ENCODE assay signal across 15 cellular contexts in the genomic region with DNA sequence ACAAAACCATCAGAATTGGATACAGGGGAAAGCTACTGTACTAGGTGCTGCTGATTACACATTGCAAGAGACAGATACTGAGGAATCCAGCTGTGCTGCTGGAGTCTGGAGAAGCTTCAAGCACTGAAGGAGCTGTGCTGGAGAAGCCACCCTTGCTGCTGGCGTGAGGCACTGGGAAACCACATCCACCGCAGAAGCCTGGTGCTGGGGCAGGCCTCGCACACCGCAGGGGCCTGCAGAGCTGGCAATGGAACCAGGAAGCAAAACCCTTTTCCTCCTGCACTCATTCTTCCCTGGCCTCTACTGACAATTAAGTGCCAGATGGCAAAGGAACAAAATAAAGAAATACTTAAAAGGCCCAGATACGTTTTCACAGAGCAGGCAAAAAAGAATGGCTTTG.
A peak's percentile ranks its signal among the peaks of the same experiment; 100 is the strongest.
DNase-seq lines count a peak whose midpoint lies in the region; ATAC-seq, FAIRE-seq and TF ChIP-seq lines count a peak whose summit lies in the region.
"Had no signal": no experiment of that assay in that cellular context is flagged by ENCODE, and none has a peak within 500 bp of the region (broad histone marks: within the 10 kb centered on the region; RNA-seq: fewer than 3 reads in every experiment).

No MANE protein-coding gene starts in this region.

- no peaks in the 10 kb centered on the region for H3K9me1 ChIP-seq in endothelial cell of umbilical vein (replicated peaks; ENCODE audit: control insufficient read depth, extremely low read depth, insufficient read depth, low read length)

- H3K9me3 ChIP-seq in endothelial cell of umbilical vein (replicated peaks; ENCODE audit: control insufficient read depth, insufficient read depth, low read length) (no peaks in the 10 kb centered on the region), suprapubic skin (no peaks in the 10 kb centered on the region)

- no peaks in the 10 kb centered on the region for H3K36me3 ChIP-seq in endothelial cell of umbilical vein (ENCODE audit: control insufficient read depth in 2 of 2, extremely low read depth in 1 of 2, insufficient read depth in 2 of 2, low read length in 2 of 2)
- H3K36me3 ChIP-seq in suprapubic skin: no peaks in the 10 kb centered on the region

- H4K20me1 ChIP-seq in endothelial cell of umbilical vein (replicated peaks; ENCODE audit: control insufficient read depth, extremely low read depth, insufficient read depth, low read length): no peaks in the 10 kb centered on the region

- H3K27me3 ChIP-seq in endothelial cell of umbilical vein (ENCODE audit: control insufficient read depth in 2 of 2, insufficient read depth in 2 of 2, low read length in 2 of 2) (no peaks in the 10 kb centered on the region), suprapubic skin (no peaks in the 10 kb centered on the region)

- H3K4me3 Mint-ChIP-seq in HFFc6: no peak overlapping the region
- H3K4me3 Mint-ChIP-seq: activated T-helper 1 cell treated with anti-CD3 and anti-CD28 coated beads, Interleukin-12 subunit alpha, Interleukin-12 subunit beta, Interleukin-2, Interleukin-4 antibody, amounts not matched to agents 30 ng/mL and 10 ng/mL and 1 ng/mL, durations not matched to agents 14 hours and 24 hours and 36 hours had no signal

- H3K9me3 Mint-ChIP-seq in HFFc6: no peaks in the 10 kb centered on the region
- H3K9me3 Mint-ChIP-seq: activated T-helper 1 cell treated with anti-CD3 and anti-CD28 coated beads, Interleukin-12 subunit alpha, Interleukin-12 subunit beta, Interleukin-2, Interleukin-4 antibody, amounts not matched to agents 30 ng/mL and 10 ng/mL and 1 ng/mL, durations not matched to agents 14 hours and 24 hours and 36 hours had no signal

- TF ChIP-seq EP300 in suprapubic skin (IDR thresholded peaks at IDR 0.05): no peak

- POLR2A ChIA-PET in endothelial cell of umbilical vein (lab: Charles Lee): no interaction called here

- H3K79me2 ChIP-seq in endothelial cell of umbilical vein (ENCODE audit: control insufficient read depth, insufficient read depth, low read length): no peaks in the 10 kb centered on the region

- WGBS in suprapubic skin: 31% methylated on average over 5 of the region's 5 CpGs

- no peak overlapping the region for H3K9ac ChIP-seq in endothelial cell of umbilical vein (replicated peaks; ENCODE audit: extremely low read depth, insufficient read depth, low read length)

- H3K4me1 ChIP-seq in endothelial cell of umbilical vein (ENCODE audit: control insufficient read depth, extremely low read depth, insufficient read depth, low read length) (peaks cover 14% of the 10 kb centered on the region), suprapubic skin (no peaks in the 10 kb centered on the region)

- peak; percentile 30 for DNase-seq in GM12864 (ENCODE audit: low read depth)
- peak; percentile 76 for DNase-seq in NCI-H69 (lab: John Stamatoyannopoulos, UW)
- no peak for DNase-seq in endothelial cell of umbilical vein (ENCODE audit: low read depth, low spot score)
- no peak for DNase-seq in COLO829 (ENCODE audit: low spot score)
- DNase-seq in HFFc6: no peak
- no peak for DNase-seq in suprapubic skin (ENCODE audit: low spot score in 2 of 2)
- DNase-seq: activated CD4-positive, CD25-positive, alpha-beta regulatory T cell treated with anti-CD3 and anti-CD28 coated beads, Interleukin-2, amount 50 U/mL, for 72 hours; NCI-H526; retina; substantia nigra had no signal

- H3K4me1 Mint-ChIP-seq in HFFc6 (ENCODE audit: low read depth): peaks cover 13% of the 10 kb centered on the region; the same call in 1 of the 2 replicates

- no peak overlapping the region for H2AFZ ChIP-seq in endothelial cell of umbilical vein (ENCODE audit: low read depth, low read length)

- TF ChIP-seq CTCF in GM12864 (IDR thresholded peaks at IDR 0.05; ENCODE audit: low read depth, low read length, missing control alignments): no peak
- no peak for TF ChIP-seq CTCF in endothelial cell of umbilical vein (IDR thresholded peaks at IDR 0.05; ENCODE audit: extremely low read depth in 1 of 2, insufficient read depth in 1 of 2, low read depth in 1 of 2, low read length in 2 of 2)
- no peak for TF ChIP-seq CTCF in HFFc6 (IDR thresholded peaks at IDR 0.05)
- no peak for TF ChIP-seq CTCF in suprapubic skin (IDR thresholded peaks at IDR 0.05)

- peak; percentile 56 for FAIRE-seq in endothelial cell of umbilical vein (lab: Jason Lieb, UNC)

- H3K4me3 ChIP-seq in GM12864 (ENCODE audit: low read depth, low read length): no peak overlapping the region
- H3K4me3 ChIP-seq in endothelial cell of umbilical vein (replicated peaks in 1 of 3; ENCODE audit: insufficient read depth in 1 of 3, low read depth in 1 of 3, low read length in 3 of 3): no peak overlapping the region
- no peak overlapping the region for H3K4me3 ChIP-seq in suprapubic skin
- H3K4me3 ChIP-seq: SK-N-MC had no signal

- BruUV-seq in endothelial cell of umbilical vein (replicated peaks; lab: Mats Ljungman, UMichigan): no TSS peak

- no peak overlapping the region for H3K4me2 ChIP-seq in endothelial cell of umbilical vein (ENCODE audit: insufficient read depth, low read length)

- H3K27ac ChIP-seq in endothelial cell of umbilical vein (ENCODE audit: insufficient read depth, low read depth, low read length) (peak overlapping the region; percentile 30), suprapubic skin (no peak overlapping the region)
- H3K27ac ChIP-seq: epithelial cell of prostate, SK-N-MC had no signal

- no peaks in the 10 kb centered on the region for H3K36me3 Mint-ChIP-seq in HFFc6 (ENCODE audit: low read depth)

- H3K27me3 Mint-ChIP-seq in HFFc6 (ENCODE audit: insufficient read depth): no peaks in the 10 kb centered on the region; the same call in 1 of the 2 replicates

- dilution Hi-C loops in endothelial cell of umbilical vein (cut with MboI; ENCODE audit: extremely low pct_ligation_motif_present, low sequenced_read_pairs): no loop called here

- intact Hi-C loops in endothelial cell of umbilical vein (cut with micrococcal nuclease): loop anchor here (2.0 kb wide), 1 partner anchor 418 kb away; no protein-coding TSS in a partner anchor

- TF ChIP-seq POLR2A in endothelial cell of umbilical vein (IDR thresholded peaks at IDR 0.05; ENCODE audit: low read depth, low read length): no peak
- no peak for TF ChIP-seq POLR2A in suprapubic skin (IDR thresholded peaks at IDR 0.05)

- ATAC-seq in HG03432 (IDR thresholded peaks at IDR 0.05; ENCODE audit: unreplicated experiment): peak; percentile 8
- ATAC-seq in HG02588 (IDR thresholded peaks at IDR 0.05; ENCODE audit: unreplicated experiment): no peak

- no peak overlapping the region for H3K27ac Mint-ChIP-seq in HFFc6
- H3K27ac Mint-ChIP-seq: activated T-helper 1 cell treated with anti-CD3 and anti-CD28 coated beads, Interleukin-12 subunit alpha, Interleukin-12 subunit beta, Interleukin-2, Interleukin-4 antibody, amounts not matched to agents 30 ng/mL and 10 ng/mL and 1 ng/mL, durations not matched to agents 14 hours and 24 hours and 36 hours had no signal

- CTCF ChIA-PET in endothelial cell of umbilical vein (lab: Charles Lee): interaction anchor here (1.2 kb wide), 1 partner anchor 79 kb away, joined by 3 read pairs; no protein-coding TSS in a partner anchor

TF ChIP-seq in endothelial cell of umbilical vein, 7 proteins besides CTCF, POLR2A, EP300 and RAD21:
- TF ChIP-seq MYC (IDR thresholded peaks at IDR 0.05; ENCODE audit: low read depth, low read length) (no peak), GATA2 (IDR thresholded peaks at IDR 0.05; ENCODE audit: insufficient read depth, insufficient read length, low read depth, low read length) (no peak), MAX (IDR thresholded peaks at IDR 0.05; ENCODE audit: insufficient read depth, insufficient read length) (no peak), JUN (IDR thresholded peaks at IDR 0.05; ENCODE audit: borderline replicate concordance, insufficient read depth, insufficient read length, low read depth) (no peak), FOS (IDR thresholded peaks at IDR 0.05; ENCODE audit: borderline replicate concordance, insufficient read depth, low read length) (no peak), POLR2AphosphoS5 (IDR thresholded peaks at IDR 0.05; ENCODE audit: insufficient read depth, low read depth, low read length) (no peak), EZH2 (IDR thresholded peaks at IDR 0.05; ENCODE audit: borderline replicate concordance, low read depth, low read length, severe bottlenecking) (no peak)

Comparison
In these comparisons a context has a peak if more than half of its experiments do, and no peak if none do; other contexts are left out.
1. DNase-seq: peak in GM12864 (single experiment) and NCI-H69 (single experiment); none in endothelial cell of umbilical vein (single experiment), COLO829 (single experiment), HFFc6 (single experiment) and suprapubic skin (0 of 2).